2 cellular contexts compared by ENCODE assay signal in genomic region chr16:29975811-29976511, GRCh38.
A peak's percentile ranks its signal among the peaks of the same experiment; 100 is the strongest.
TF ChIP-seq lines count a peak whose summit lies in the region.

No MANE protein-coding gene starts in this region.

TF ChIP-seq in HepG2, 621 proteins besides CTCF, POLR2A, EP300 and RAD21:
- TF ChIP-seq ZFX (CRISPR knock-in tag; IDR thresholded peaks at IDR 0.05; ENCODE audit: low read depth): peak; percentile 37; the same call in 1 of the 2 replicates
- no peak for TF ChIP-seq ZNF17 (CRISPR knock-in tag; IDR thresholded peaks at IDR 0.05)
- no peak for TF ChIP-seq FOXA3 (CRISPR knock-in tag; IDR thresholded peaks at IDR 0.05)
- TF ChIP-seq ZNF629 (CRISPR knock-in tag; conservative IDR thresholded peaks at IDR 0.05): 0 out of 2 replicates have a peak, but pooled peaks have one; percentile 21
- TF ChIP-seq TARDBP (CRISPR knock-in tag; IDR thresholded peaks at IDR 0.05): 0 out of 2 replicates have a peak, but pooled peaks have one; percentile 11
- no peak for TF ChIP-seq RARA (CRISPR knock-in tag; IDR thresholded peaks at IDR 0.05)
- TF ChIP-seq ZNF589 (CRISPR knock-in tag; conservative IDR thresholded peaks at IDR 0.05): no peak
- TF ChIP-seq TEAD2 (CRISPR knock-in tag; IDR thresholded peaks at IDR 0.05): 0 out of 2 replicates have a peak, but pooled peaks have one; percentile 39
- peak; percentile 32; the same call in 1 of the 2 replicates for TF ChIP-seq ZFY (CRISPR knock-in tag; IDR thresholded peaks at IDR 0.05)
- TF ChIP-seq, protein P1, sequence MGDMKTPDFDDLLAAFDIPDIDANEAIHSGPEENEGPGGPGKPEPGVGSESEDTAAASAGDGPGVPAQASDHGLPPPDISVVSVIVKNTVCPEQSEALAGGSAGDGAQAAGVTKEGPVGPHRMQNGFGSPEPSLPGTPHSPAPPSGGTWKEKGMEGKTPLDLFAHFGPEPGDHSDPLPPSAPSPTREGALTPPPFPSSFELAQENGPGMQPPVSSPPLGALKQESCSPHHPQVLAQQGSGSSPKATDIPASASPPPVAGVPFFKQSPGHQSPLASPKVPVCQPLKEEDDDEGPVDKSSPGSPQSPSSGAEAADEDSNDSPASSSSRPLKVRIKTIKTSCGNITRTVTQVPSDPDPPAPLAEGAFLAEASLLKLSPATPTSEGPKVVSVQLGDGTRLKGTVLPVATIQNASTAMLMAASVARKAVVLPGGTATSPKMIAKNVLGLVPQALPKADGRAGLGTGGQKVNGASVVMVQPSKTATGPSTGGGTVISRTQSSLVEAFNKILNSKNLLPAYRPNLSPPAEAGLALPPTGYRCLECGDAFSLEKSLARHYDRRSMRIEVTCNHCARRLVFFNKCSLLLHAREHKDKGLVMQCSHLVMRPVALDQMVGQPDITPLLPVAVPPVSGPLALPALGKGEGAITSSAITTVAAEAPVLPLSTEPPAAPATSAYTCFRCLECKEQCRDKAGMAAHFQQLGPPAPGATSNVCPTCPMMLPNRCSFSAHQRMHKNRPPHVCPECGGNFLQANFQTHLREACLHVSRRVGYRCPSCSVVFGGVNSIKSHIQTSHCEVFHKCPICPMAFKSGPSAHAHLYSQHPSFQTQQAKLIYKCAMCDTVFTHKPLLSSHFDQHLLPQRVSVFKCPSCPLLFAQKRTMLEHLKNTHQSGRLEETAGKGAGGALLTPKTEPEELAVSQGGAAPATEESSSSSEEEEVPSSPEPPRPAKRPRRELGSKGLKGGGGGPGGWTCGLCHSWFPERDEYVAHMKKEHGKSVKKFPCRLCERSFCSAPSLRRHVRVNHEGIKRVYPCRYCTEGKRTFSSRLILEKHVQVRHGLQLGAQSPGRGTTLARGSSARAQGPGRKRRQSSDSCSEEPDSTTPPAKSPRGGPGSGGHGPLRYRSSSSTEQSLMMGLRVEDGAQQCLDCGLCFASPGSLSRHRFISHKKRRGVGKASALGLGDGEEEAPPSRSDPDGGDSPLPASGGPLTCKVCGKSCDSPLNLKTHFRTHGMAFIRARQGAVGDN (CRISPR knock-in tag; IDR thresholded peaks at IDR 0.05): 0 out of 2 replicates have a peak, but pooled peaks have one; percentile 32
- TF ChIP-seq, protein P2, sequence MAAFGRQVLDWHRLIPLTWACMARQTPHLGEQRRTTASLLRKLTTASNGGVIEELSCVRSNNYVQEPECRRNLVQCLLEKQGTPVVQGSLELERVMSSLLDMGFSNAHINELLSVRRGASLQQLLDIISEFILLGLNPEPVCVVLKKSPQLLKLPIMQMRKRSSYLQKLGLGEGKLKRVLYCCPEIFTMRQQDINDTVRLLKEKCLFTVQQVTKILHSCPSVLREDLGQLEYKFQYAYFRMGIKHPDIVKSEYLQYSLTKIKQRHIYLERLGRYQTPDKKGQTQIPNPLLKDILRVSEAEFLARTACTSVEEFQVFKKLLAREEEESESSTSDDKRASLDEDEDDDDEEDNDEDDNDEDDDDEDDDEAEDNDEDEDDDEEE (CRISPR knock-in tag; IDR thresholded peaks at IDR 0.05): 0 out of 2 replicates have a peak, but pooled peaks have one; percentile 36
- TF ChIP-seq CREB1 (IDR thresholded peaks at IDR 0.05): no peak
- TF ChIP-seq CREB1 (CRISPR knock-in tag; IDR thresholded peaks at IDR 0.05): no peak
- peak; percentile 16; the same call in 1 of the 2 replicates for TF ChIP-seq ZNF331 (CRISPR knock-in tag; IDR thresholded peaks at IDR 0.05)
- TF ChIP-seq STAG1 (CRISPR knock-in tag; IDR thresholded peaks at IDR 0.05): 0 out of 2 replicates have a peak, but pooled peaks have one; percentile 9
- no peak for TF ChIP-seq MAZ (IDR thresholded peaks at IDR 0.05; ENCODE audit: borderline replicate concordance, low read depth, low read length)
- TF ChIP-seq MAZ (CRISPR knock-in tag; IDR thresholded peaks at IDR 0.05; ENCODE audit: low read depth): no peak
- 0 out of 2 replicates have a peak, but pooled peaks have one; percentile 64 for TF ChIP-seq ZNF383 (CRISPR knock-in tag; IDR thresholded peaks at IDR 0.05; ENCODE audit: borderline replicate concordance)

TF ChIP-seq in HEK293T, 16 proteins besides CTCF, POLR2A, EP300 and RAD21:
- no peak for TF ChIP-seq FOXM1 (IDR thresholded peaks at IDR 0.05; ENCODE audit: borderline replicate concordance)
- no peak for TF ChIP-seq ARNT (IDR thresholded peaks at IDR 0.05)
- no peak for TF ChIP-seq SUZ12 (IDR thresholded peaks at IDR 0.05)
- TF ChIP-seq BHLHE40 (IDR thresholded peaks at IDR 0.05; ENCODE audit: borderline replicate concordance): no peak
- TF ChIP-seq CTBP1 (IDR thresholded peaks at IDR 0.05; ENCODE audit: borderline replicate concordance): no peak
- no peak for TF ChIP-seq FOXA1 (IDR thresholded peaks at IDR 0.05)
- no peak for TF ChIP-seq NFRKB (IDR thresholded peaks at IDR 0.05)
- TF ChIP-seq LEF1 (IDR thresholded peaks at IDR 0.05; ENCODE audit: borderline replicate concordance): no peak
- TF ChIP-seq HDGF (IDR thresholded peaks at IDR 0.05; ENCODE audit: borderline replicate concordance): no peak
- no peak for TF ChIP-seq SP1 (IDR thresholded peaks at IDR 0.05)
- TF ChIP-seq FOXK2 (IDR thresholded peaks at IDR 0.05): no peak
- no peak for TF ChIP-seq TARDBP (IDR thresholded peaks at IDR 0.05)
- TF ChIP-seq, protein P3, sequence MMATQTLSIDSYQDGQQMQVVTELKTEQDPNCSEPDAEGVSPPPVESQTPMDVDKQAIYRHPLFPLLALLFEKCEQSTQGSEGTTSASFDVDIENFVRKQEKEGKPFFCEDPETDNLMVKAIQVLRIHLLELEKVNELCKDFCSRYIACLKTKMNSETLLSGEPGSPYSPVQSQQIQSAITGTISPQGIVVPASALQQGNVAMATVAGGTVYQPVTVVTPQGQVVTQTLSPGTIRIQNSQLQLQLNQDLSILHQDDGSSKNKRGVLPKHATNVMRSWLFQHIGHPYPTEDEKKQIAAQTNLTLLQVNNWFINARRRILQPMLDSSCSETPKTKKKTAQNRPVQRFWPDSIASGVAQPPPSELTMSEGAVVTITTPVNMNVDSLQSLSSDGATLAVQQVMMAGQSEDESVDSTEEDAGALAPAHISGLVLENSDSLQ (IDR thresholded peaks at IDR 0.05): no peak
- TF ChIP-seq L3MBTL2 (conservative IDR thresholded peaks at IDR 0.05): no peak
- TF ChIP-seq ELF4 (IDR thresholded peaks at IDR 0.05): no peak
- no peak for TF ChIP-seq ZNF384 (IDR thresholded peaks at IDR 0.05)
